Comparison of ENCODE assay signal across 9 cellular contexts in the genomic region with DNA sequence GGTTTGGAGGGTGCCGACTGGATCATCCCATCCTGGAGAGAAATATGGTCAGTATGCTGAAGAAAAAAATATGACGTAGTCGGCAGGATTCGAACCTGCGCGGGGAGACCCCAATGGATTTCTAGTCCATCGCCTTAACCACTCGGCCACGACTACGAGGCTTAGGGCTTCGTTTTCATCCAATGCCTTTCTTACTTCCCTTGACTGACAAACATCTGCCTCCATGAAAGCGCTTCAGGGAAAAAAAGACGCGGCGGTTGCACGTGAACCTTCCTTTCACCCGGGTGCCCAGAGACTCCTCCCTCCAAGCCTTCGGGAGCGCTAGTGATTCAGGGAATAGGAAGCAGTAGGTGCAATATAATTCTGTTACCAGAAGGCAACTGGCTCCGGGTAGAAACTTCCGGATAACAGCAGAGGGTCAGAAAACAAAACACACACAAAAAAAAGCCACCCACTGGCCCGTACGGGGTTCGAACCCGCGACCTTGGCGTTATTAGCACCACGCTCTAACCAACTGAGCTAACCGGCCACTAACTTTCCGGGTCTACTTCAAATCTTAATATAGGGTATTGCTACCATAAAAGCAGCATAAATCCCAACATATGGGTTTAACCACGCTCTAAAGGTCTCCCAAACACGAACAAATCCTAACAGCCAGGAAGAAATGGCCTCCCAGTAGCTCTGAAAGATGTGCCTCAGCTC. TPM values are rescaled to one million over a fixed set of nuclear protein-coding genes. Genes with fewer than 3 reads are reported as not detected.
DNase-seq lines count a peak whose midpoint lies in the region; ATAC-seq and TF ChIP-seq lines count a peak whose summit lies in the region.
"Had no signal": no experiment of that assay in that cellular context is flagged by ENCODE, and none has a peak within 500 bp of the region (broad histone marks: within the 10 kb centered on the region; RNA-seq: fewer than 3 reads in every experiment).

No MANE protein-coding gene starts in this region.

- no peak overlapping the region for H3K27ac ChIP-seq in Karpas-422 (ENCODE audit: low read length)
- H3K27ac ChIP-seq in endodermal cell (ENCODE audit: low read depth, low read length): peak overlapping the region; percentile 65
- H3K27ac ChIP-seq: VCaP had no signal

- H3K4me2 ChIP-seq in Karpas-422 (ENCODE audit: low read depth, low read length, poor library complexity, severe bottlenecking): no peak overlapping the region

- no peaks in the 10 kb centered on the region for H4K20me1 ChIP-seq in Karpas-422 (ENCODE audit: insufficient read depth, low read depth, low read length)

- TF ChIP-seq CTCF in endodermal cell (conservative IDR thresholded peaks at IDR 0.05): no peak

- H3K9ac ChIP-seq in Karpas-422 (ENCODE audit: low read length) (no peak overlapping the region), endodermal cell (ENCODE audit: extremely low read depth, low read length, poor library complexity, severe bottlenecking) (peak overlapping the region; percentile 49)

- H3K36me3 ChIP-seq in Karpas-422 (ENCODE audit: insufficient read depth, low read length) (peaks cover 20% of the 10 kb centered on the region; the same call in 1 of the 2 replicates), endodermal cell (ENCODE audit: control insufficient read depth, insufficient read depth, low read length) (peaks cover 47% of the 10 kb centered on the region)

- DNase-seq in Daoy (ENCODE audit: low read depth) (peak; percentile 80), Karpas-422 (peak; percentile 67), endodermal cell (peak; percentile 97), lung microvascular endothelial cell (ENCODE audit: low read depth in 2 of 2) (peak; percentile 92 to 93), UCSD-AML1 (lab: John Stamatoyannopoulos, UW; ENCODE audit: unreplicated experiment) (no peak)
- DNase-seq in activated CD4-positive, alpha-beta T cell treated with anti-CD3 and anti-CD28 coated beads, Interleukin-2, amount 10 ng/mL, durations not matched to agents 24 days and 14 days: peak; percentile 81
- peak; percentile 82 for DNase-seq in stimulated activated CD8-positive, alpha-beta memory T cell treated with anti-CD3 and anti-CD28 coated beads, Interleukin-4, amount 100 ng/mL, for 48 hours

- intact Hi-C loops in activated CD4-positive, alpha-beta T cell treated with anti-CD3 and anti-CD28 coated beads, Interleukin-2, amount 10 ng/mL, durations not matched to agents 24 days and 14 days (cut with micrococcal nuclease): loop anchor here (1.0 kb wide), 2 partner anchors 21 to 88 kb away; no protein-coding TSS in a partner anchor

- H3K9me3 ChIP-seq in Karpas-422 (ENCODE audit: low read length): no peaks in the 10 kb centered on the region
- H3K9me3 ChIP-seq in endodermal cell (ENCODE audit: control insufficient read depth, low read length): no peaks in the 10 kb centered on the region

- H3K27me3 ChIP-seq in Karpas-422 (ENCODE audit: low read length): no peaks in the 10 kb centered on the region
- H3K27me3 ChIP-seq in endodermal cell (ENCODE audit: control insufficient read depth, insufficient read depth, low read length, poor library complexity, severe bottlenecking): no peaks in the 10 kb centered on the region

- H2AFZ ChIP-seq in Karpas-422 (ENCODE audit: low read length): no peak overlapping the region

- H3K4me3 Mint-ChIP-seq in activated CD4-positive, alpha-beta T cell treated with anti-CD3 and anti-CD28 coated beads, Interleukin-2, amount 10 ng/mL, durations not matched to agents 24 days and 14 days: peak overlapping the region; percentile 59
- H3K4me3 Mint-ChIP-seq in endodermal cell: peak overlapping the region; percentile 63

- H3K79me2 ChIP-seq in Karpas-422 (ENCODE audit: low read length): no peaks in the 10 kb centered on the region

- peak overlapping the region; percentile 70 for H3K27ac Mint-ChIP-seq in activated CD4-positive, alpha-beta T cell treated with anti-CD3 and anti-CD28 coated beads, Interleukin-2, amount 10 ng/mL, durations not matched to agents 24 days and 14 days
- H3K27ac Mint-ChIP-seq in endodermal cell: peak overlapping the region; percentile 92

- peaks cover 6% of the 10 kb centered on the region for H3K27me3 Mint-ChIP-seq in activated CD4-positive, alpha-beta T cell treated with anti-CD3 and anti-CD28 coated beads, Interleukin-2, amount 10 ng/mL, durations not matched to agents 24 days and 14 days
- no peaks in the 10 kb centered on the region for H3K27me3 Mint-ChIP-seq in endodermal cell (ENCODE audit: insufficient read depth)

- 6 to 7% methylated on average over 22 to 31 of the region's 32 CpGs for WGBS in endodermal cell (ENCODE audit: insufficient coverage in 1 of 2, insufficient read length in 1 of 2), 2 experiments

- ATAC-seq in GM21515 (IDR thresholded peaks at IDR 0.05; ENCODE audit: unreplicated experiment): no peak

- H3K4me1 ChIP-seq in Karpas-422 (ENCODE audit: low read length) (peaks cover 18% of the 10 kb centered on the region), endodermal cell (ENCODE audit: control insufficient read depth, insufficient read depth, low read length) (no peaks in the 10 kb centered on the region)

- no peaks in the 10 kb centered on the region for H3K9me2 ChIP-seq in Karpas-422 (replicated peaks; ENCODE audit: insufficient read depth, low read length)

- H3K4me3 ChIP-seq in Karpas-422 (ENCODE audit: low read length): no peak overlapping the region
- H3K4me3 ChIP-seq in endodermal cell (ENCODE audit: low read length): peak overlapping the region; percentile 79

- H3K36me3 Mint-ChIP-seq in activated CD4-positive, alpha-beta T cell treated with anti-CD3 and anti-CD28 coated beads, Interleukin-2, amount 10 ng/mL, durations not matched to agents 24 days and 14 days (ENCODE audit: low read depth): peaks cover 52% of the 10 kb centered on the region
- peaks cover 36% of the 10 kb centered on the region for H3K36me3 Mint-ChIP-seq in endodermal cell (ENCODE audit: low read depth)

- H3K4me1 Mint-ChIP-seq in activated CD4-positive, alpha-beta T cell treated with anti-CD3 and anti-CD28 coated beads, Interleukin-2, amount 10 ng/mL, durations not matched to agents 24 days and 14 days: peaks cover 46% of the 10 kb centered on the region
- H3K4me1 Mint-ChIP-seq in endodermal cell: peaks cover 3% of the 10 kb centered on the region

- no peaks in the 10 kb centered on the region for H3K9me3 Mint-ChIP-seq in activated CD4-positive, alpha-beta T cell treated with anti-CD3 and anti-CD28 coated beads, Interleukin-2, amount 10 ng/mL, durations not matched to agents 24 days and 14 days
- no peaks in the 10 kb centered on the region for H3K9me3 Mint-ChIP-seq in endodermal cell

RNA-seq across cellular contexts. Expression of gene AURKB, which starts 16.3 kb away (rescaled TPM):
- 105 and 136 TPM in 2 replicates for total RNA-seq in Daoy (2014; rRNA removed; shearing (Covaris generic))
- total RNA-seq in Karpas-422 (2014; rRNA removed; shearing (Covaris generic); ENCODE audit: low replicate concordance): 71.0 and 82.4 TPM in 2 replicates
- 92.3 and 101 TPM in 2 replicates for total RNA-seq in activated CD4-positive, alpha-beta T cell treated with anti-CD3 and anti-CD28 coated beads, Interleukin-2, amount 10 ng/mL, durations not matched to agents 24 days and 14 days
- total RNA-seq in endodermal cell (100 to 1,000 TPM in 1 of 2 donors, 10 to 100 TPM in 1; 90.5 to 122 TPM), lung microvascular endothelial cell (4.4 and 16.6 TPM in 2 replicates)
- 174 TPM for polyA plus RNA-seq in endodermal cell (2013, experiment 1 of 2)
- 175 TPM for polyA plus RNA-seq in endodermal cell (2013, experiment 2 of 2)

RNA-seq across cellular contexts. Expression of gene CTC1, which starts 21.2 kb away (rescaled TPM):
- total RNA-seq in Daoy (2014; rRNA removed; shearing (Covaris generic)): 1.7 and 1.8 TPM in 2 replicates
- total RNA-seq in Karpas-422 (2014; rRNA removed; shearing (Covaris generic); ENCODE audit: low replicate concordance): 16.4 and 19.7 TPM in 2 replicates
- total RNA-seq in activated CD4-positive, alpha-beta T cell treated with anti-CD3 and anti-CD28 coated beads, Interleukin-2, amount 10 ng/mL, durations not matched to agents 24 days and 14 days: 75.0 and 78.7 TPM in 2 replicates
- 10 to 100 TPM; 46.4 to 63.1 TPM for total RNA-seq in endodermal cell
- polyA plus RNA-seq in endodermal cell (2013, experiment 1 of 2): 30.2 TPM
- 25.2 TPM for polyA plus RNA-seq in endodermal cell (2013, experiment 2 of 2)
- total RNA-seq in lung microvascular endothelial cell: 3.5 and 7.1 TPM in 2 replicates

RNA-seq across cellular contexts. Expression of gene PFAS, which starts 22.4 kb away (rescaled TPM):
- 35.1 and 37.1 TPM in 2 replicates for total RNA-seq in Daoy (2014; rRNA removed; shearing (Covaris generic))
- total RNA-seq in Karpas-422 (2014; rRNA removed; shearing (Covaris generic); ENCODE audit: low replicate concordance): 39.9 and 129 TPM in 2 replicates
- total RNA-seq in activated CD4-positive, alpha-beta T cell treated with anti-CD3 and anti-CD28 coated beads, Interleukin-2, amount 10 ng/mL, durations not matched to agents 24 days and 14 days: 208 and 211 TPM in 2 replicates
- total RNA-seq in endodermal cell (100 to 1,000 TPM; 119 to 158 TPM), lung microvascular endothelial cell (12.7 and 15.0 TPM in 2 replicates)
- polyA plus RNA-seq in endodermal cell (2013, experiment 1 of 2): 43.3 TPM
- polyA plus RNA-seq in endodermal cell (2013, experiment 2 of 2): 40.2 TPM

RNA-seq across cellular contexts. Expression of gene BORCS6, which starts 36.7 kb away (rescaled TPM):
- 3.3 and 3.6 TPM in 2 replicates for total RNA-seq in Daoy (2014; rRNA removed; shearing (Covaris generic))
- 10.3 and 34.4 TPM in 2 replicates for total RNA-seq in Karpas-422 (2014; rRNA removed; shearing (Covaris generic); ENCODE audit: low replicate concordance)
- total RNA-seq in activated CD4-positive, alpha-beta T cell treated with anti-CD3 and anti-CD28 coated beads, Interleukin-2, amount 10 ng/mL, durations not matched to agents 24 days and 14 days: 4.7 and 5.7 TPM in 2 replicates
- total RNA-seq in endodermal cell (1 to 10 TPM; 4.1 to 5.5 TPM), lung microvascular endothelial cell (7.8 and 8.9 TPM in 2 replicates)
- polyA plus RNA-seq in endodermal cell (2013, experiment 1 of 2): 3.5 TPM
- polyA plus RNA-seq in endodermal cell (2013, experiment 2 of 2): 3.2 TPM

RNA-seq across cellular contexts. Expression of gene TMEM107, which starts 50.5 kb away (rescaled TPM):
- 23.4 TPM in 2 replicates for total RNA-seq in Daoy (2014; rRNA removed; shearing (Covaris generic))
- 70.7 and 134 TPM in 2 replicates for total RNA-seq in Karpas-422 (2014; rRNA removed; shearing (Covaris generic); ENCODE audit: low replicate concordance)
- total RNA-seq in activated CD4-positive, alpha-beta T cell treated with anti-CD3 and anti-CD28 coated beads, Interleukin-2, amount 10 ng/mL, durations not matched to agents 24 days and 14 days: 20.9 and 21.4 TPM in 2 replicates
- total RNA-seq in endodermal cell (10 to 100 TPM; 26.2 to 27.7 TPM), lung microvascular endothelial cell (21.2 and 21.6 TPM in 2 replicates)
- 79.3 TPM for polyA plus RNA-seq in endodermal cell (2013, experiment 1 of 2)
- 69.1 TPM for polyA plus RNA-seq in endodermal cell (2013, experiment 2 of 2)
